Comparison of ENCODE assay signal across 1 cellular context in the genomic region with DNA sequence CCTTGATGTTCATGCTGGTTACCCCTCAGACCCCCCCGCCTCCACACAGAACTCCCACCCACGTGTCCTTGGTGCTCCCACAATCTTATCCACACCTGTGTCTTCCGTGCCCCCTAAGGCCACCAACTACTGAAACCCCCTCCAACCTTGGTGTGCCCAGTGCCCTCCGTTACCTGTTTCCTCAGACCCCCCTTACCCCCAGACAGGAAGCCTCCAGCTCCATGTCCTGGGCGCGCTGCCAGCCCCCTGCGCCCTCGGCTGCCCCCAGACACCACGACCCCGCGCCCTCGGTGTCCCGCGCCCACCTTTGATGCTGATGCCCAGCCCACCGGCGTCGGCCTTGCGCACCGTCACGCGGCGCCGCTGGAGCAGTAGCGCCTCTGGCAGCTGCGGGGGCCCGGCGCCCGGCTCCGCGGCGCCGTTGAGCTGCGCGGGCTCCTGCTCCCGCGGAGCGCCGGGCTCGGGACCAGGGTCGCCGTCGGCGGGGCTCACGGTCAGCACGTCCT.
TF ChIP-seq lines count a peak whose summit lies in the region.

No MANE protein-coding gene starts in this region.

TF ChIP-seq in HepG2, 621 proteins besides CTCF, POLR2A, EP300 and RAD21 (continues in another document):
- TF ChIP-seq MNT (IDR thresholded peaks at IDR 0.05) = peak; percentile 26; the same call in 1 of the 2 replicates
- TF ChIP-seq KDM4B (CRISPR knock-in tag; IDR thresholded peaks at IDR 0.05) = no peak
- no peak; the same call in 1 of the 2 replicates for TF ChIP-seq ZNF138 (CRISPR knock-in tag; IDR thresholded peaks at IDR 0.05; ENCODE audit: low read depth)
- no peak for TF ChIP-seq KLF15 (CRISPR knock-in tag; IDR thresholded peaks at IDR 0.05; ENCODE audit: borderline replicate concordance)
- TF ChIP-seq, protein P1, sequence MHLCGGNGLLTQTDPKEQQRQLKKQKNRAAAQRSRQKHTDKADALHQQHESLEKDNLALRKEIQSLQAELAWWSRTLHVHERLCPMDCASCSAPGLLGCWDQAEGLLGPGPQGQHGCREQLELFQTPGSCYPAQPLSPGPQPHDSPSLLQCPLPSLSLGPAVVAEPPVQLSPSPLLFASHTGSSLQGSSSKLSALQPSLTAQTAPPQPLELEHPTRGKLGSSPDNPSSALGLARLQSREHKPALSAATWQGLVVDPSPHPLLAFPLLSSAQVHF (CRISPR knock-in tag; IDR thresholded peaks at IDR 0.05) = no peak
- no peak for TF ChIP-seq NFIB (CRISPR knock-in tag; IDR thresholded peaks at IDR 0.05; ENCODE audit: borderline replicate concordance)
- TF ChIP-seq, protein P2, sequence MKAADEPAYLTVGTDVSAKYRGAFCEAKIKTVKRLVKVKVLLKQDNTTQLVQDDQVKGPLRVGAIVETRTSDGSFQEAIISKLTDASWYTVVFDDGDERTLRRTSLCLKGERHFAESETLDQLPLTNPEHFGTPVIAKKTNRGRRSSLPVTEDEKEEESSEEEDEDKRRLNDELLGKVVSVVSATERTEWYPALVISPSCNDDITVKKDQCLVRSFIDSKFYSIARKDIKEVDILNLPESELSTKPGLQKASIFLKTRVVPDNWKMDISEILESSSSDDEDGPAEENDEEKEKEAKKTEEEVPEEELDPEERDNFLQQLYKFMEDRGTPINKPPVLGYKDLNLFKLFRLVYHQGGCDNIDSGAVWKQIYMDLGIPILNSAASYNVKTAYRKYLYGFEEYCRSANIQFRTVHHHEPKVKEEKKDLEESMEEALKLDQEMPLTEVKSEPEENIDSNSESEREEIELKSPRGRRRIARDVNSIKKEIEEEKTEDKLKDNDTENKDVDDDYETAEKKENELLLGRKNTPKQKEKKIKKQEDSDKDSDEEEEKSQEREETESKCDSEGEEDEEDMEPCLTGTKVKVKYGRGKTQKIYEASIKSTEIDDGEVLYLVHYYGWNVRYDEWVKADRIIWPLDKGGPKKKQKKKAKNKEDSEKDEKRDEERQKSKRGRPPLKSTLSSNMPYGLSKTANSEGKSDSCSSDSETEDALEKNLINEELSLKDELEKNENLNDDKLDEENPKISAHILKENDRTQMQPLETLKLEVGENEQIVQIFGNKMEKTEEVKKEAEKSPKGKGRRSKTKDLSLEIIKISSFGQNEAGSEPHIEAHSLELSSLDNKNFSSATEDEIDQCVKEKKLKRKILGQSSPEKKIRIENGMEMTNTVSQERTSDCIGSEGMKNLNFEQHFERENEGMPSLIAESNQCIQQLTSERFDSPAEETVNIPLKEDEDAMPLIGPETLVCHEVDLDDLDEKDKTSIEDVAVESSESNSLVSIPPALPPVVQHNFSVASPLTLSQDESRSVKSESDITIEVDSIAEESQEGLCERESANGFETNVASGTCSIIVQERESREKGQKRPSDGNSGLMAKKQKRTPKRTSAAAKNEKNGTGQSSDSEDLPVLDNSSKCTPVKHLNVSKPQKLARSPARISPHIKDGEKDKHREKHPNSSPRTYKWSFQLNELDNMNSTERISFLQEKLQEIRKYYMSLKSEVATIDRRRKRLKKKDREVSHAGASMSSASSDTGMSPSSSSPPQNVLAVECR (CRISPR knock-in tag; IDR thresholded peaks at IDR 0.05; ENCODE audit: borderline replicate concordance) = no peak
- TF ChIP-seq ZUFSP (CRISPR knock-in tag; IDR thresholded peaks at IDR 0.05; ENCODE audit: borderline replicate concordance) = no peak
- no peak for TF ChIP-seq ZNF331 (CRISPR knock-in tag; IDR thresholded peaks at IDR 0.05)
- TF ChIP-seq JUND (CRISPR knock-in tag; IDR thresholded peaks at IDR 0.05) = no peak
- TF ChIP-seq, protein P3, sequence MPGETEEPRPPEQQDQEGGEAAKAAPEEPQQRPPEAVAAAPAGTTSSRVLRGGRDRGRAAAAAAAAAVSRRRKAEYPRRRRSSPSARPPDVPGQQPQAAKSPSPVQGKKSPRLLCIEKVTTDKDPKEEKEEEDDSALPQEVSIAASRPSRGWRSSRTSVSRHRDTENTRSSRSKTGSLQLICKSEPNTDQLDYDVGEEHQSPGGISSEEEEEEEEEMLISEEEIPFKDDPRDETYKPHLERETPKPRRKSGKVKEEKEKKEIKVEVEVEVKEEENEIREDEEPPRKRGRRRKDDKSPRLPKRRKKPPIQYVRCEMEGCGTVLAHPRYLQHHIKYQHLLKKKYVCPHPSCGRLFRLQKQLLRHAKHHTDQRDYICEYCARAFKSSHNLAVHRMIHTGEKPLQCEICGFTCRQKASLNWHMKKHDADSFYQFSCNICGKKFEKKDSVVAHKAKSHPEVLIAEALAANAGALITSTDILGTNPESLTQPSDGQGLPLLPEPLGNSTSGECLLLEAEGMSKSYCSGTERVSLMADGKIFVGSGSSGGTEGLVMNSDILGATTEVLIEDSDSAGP (CRISPR knock-in tag; IDR thresholded peaks at IDR 0.05; ENCODE audit: borderline replicate concordance) = 0 out of 2 replicates have a peak, but pooled peaks have one; percentile 8
- no peak for TF ChIP-seq ZNF678 (CRISPR knock-in tag; IDR thresholded peaks at IDR 0.05)
- TF ChIP-seq, protein P4, sequence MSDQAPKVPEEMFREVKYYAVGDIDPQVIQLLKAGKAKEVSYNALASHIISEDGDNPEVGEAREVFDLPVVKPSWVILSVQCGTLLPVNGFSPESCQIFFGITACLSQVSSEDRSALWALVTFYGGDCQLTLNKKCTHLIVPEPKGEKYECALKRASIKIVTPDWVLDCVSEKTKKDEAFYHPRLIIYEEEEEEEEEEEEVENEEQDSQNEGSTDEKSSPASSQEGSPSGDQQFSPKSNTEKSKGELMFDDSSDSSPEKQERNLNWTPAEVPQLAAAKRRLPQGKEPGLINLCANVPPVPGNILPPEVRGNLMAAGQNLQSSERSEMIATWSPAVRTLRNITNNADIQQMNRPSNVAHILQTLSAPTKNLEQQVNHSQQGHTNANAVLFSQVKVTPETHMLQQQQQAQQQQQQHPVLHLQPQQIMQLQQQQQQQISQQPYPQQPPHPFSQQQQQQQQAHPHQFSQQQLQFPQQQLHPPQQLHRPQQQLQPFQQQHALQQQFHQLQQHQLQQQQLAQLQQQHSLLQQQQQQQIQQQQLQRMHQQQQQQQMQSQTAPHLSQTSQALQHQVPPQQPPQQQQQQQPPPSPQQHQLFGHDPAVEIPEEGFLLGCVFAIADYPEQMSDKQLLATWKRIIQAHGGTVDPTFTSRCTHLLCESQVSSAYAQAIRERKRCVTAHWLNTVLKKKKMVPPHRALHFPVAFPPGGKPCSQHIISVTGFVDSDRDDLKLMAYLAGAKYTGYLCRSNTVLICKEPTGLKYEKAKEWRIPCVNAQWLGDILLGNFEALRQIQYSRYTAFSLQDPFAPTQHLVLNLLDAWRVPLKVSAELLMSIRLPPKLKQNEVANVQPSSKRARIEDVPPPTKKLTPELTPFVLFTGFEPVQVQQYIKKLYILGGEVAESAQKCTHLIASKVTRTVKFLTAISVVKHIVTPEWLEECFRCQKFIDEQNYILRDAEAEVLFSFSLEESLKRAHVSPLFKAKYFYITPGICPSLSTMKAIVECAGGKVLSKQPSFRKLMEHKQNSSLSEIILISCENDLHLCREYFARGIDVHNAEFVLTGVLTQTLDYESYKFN (CRISPR knock-in tag; conservative IDR thresholded peaks at IDR 0.05) = peak; percentile 7; the same call in 1 of the 2 replicates
- TF ChIP-seq HDAC1 (CRISPR knock-in tag; IDR thresholded peaks at IDR 0.05) = peak; percentile 71
- 0 out of 2 replicates have a peak, but pooled peaks have one; percentile 7 for TF ChIP-seq ZNF430 (CRISPR knock-in tag; IDR thresholded peaks at IDR 0.05)
- no peak for TF ChIP-seq SIX1 (CRISPR knock-in tag; IDR thresholded peaks at IDR 0.05; ENCODE audit: borderline replicate concordance)
- 0 out of 2 replicates have a peak, but pooled peaks have one; percentile 13 for TF ChIP-seq ZSCAN21 (CRISPR knock-in tag; IDR thresholded peaks at IDR 0.05; ENCODE audit: borderline replicate concordance)
- TF ChIP-seq, protein P5, sequence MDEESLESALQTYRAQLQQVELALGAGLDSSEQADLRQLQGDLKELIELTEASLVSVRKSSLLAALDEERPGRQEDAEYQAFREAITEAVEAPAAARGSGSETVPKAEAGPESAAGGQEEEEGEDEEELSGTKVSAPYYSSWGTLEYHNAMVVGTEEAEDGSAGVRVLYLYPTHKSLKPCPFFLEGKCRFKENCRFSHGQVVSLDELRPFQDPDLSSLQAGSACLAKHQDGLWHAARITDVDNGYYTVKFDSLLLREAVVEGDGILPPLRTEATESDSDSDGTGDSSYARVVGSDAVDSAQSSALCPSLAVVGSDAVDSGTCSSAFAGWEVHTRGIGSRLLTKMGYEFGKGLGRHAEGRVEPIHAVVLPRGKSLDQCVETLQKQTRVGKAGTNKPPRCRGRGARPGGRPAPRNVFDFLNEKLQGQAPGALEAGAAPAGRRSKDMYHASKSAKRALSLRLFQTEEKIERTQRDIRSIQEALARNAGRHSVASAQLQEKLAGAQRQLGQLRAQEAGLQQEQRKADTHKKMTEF (CRISPR knock-in tag; IDR thresholded peaks at IDR 0.05) = no peak; the same call in 1 of the 2 replicates
- no peak for TF ChIP-seq HOMEZ (CRISPR knock-in tag; IDR thresholded peaks at IDR 0.05; ENCODE audit: low read depth)
- no peak for TF ChIP-seq SAFB2 (CRISPR knock-in tag; IDR thresholded peaks at IDR 0.05; ENCODE audit: borderline replicate concordance, low read depth)
- no peak for TF ChIP-seq ZNF619 (CRISPR knock-in tag; IDR thresholded peaks at IDR 0.05)
- no peak for TF ChIP-seq ZNF816 (CRISPR knock-in tag; IDR thresholded peaks at IDR 0.05; ENCODE audit: borderline replicate concordance)
- TF ChIP-seq STAT5B (CRISPR knock-in tag; IDR thresholded peaks at IDR 0.05) = 0 out of 2 replicates have a peak, but pooled peaks have one; percentile 30
- TF ChIP-seq TAF15 (IDR thresholded peaks at IDR 0.05; ENCODE audit: low read depth, low read length, poor library complexity, severe bottlenecking) = no peak
- TF ChIP-seq SKI (IDR thresholded peaks at IDR 0.05; ENCODE audit: partially characterized antibody) = no peak
- peak; percentile 63 for TF ChIP-seq ZNF687 (CRISPR knock-in tag; IDR thresholded peaks at IDR 0.05)
- no peak for TF ChIP-seq CENPX (CRISPR knock-in tag; IDR thresholded peaks at IDR 0.05)
- TF ChIP-seq, protein P6, sequence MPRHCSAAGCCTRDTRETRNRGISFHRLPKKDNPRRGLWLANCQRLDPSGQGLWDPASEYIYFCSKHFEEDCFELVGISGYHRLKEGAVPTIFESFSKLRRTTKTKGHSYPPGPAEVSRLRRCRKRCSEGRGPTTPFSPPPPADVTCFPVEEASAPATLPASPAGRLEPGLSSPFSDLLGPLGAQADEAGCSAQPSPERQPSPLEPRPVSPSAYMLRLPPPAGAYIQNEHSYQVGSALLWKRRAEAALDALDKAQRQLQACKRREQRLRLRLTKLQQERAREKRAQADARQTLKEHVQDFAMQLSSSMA (CRISPR knock-in tag; IDR thresholded peaks at IDR 0.05) = no peak
- no peak for TF ChIP-seq ZNF747 (CRISPR knock-in tag; IDR thresholded peaks at IDR 0.05; ENCODE audit: borderline replicate concordance)
- TF ChIP-seq SIN3A (IDR thresholded peaks at IDR 0.05; ENCODE audit: borderline replicate concordance, low read depth, low read length) = peak; percentile 14; the same call in 1 of the 2 replicates
